Comparison of ENCODE assay signal across 8 cellular contexts in the genomic region with DNA sequence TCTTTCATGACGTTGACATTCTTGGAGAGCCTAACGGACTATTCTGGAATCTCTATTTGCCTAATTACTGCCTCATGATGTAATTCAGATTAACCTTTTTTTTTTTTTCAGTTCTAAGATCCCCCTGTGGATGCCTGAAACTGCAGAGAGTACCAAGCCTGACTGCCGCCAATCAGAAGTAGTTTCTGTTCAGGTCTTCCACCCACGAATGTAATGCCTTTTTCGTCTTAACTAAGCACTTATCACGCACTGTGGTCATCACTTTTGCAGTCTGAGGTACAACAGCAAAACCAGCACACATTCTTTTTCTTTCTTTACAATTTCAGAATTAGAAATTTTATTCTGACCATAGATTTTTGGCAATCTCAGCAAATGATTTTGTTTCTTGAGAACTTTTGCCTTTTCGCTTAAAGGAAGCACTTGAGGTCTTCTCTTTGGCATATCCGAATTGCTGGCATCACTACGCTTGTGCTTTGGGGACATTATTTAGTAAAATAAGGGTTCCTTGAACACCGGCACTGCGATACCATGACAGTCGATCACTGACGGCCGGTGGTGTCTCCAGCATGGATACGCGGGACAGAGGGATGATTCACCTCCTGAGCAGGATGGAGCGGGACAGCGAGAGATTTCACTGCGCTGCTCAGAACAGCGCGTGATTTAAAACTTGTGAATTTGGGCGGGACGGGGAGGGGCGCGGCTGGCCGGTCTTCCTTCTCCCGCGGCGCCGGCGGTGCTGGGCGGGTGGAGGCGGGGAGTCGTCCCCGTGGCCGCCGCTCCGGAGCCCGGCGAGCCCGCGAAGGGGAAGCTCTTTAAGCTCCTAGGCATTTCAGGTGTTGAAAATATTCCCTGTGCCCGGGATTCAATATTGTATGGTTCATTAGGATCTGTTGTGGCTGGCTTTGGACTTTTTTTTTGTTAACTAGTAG. TPM values are rescaled to one million over a fixed set of nuclear protein-coding genes. Genes with fewer than 3 reads are reported as not detected.
DNase-seq lines count a peak whose midpoint lies in the region; ATAC-seq, FAIRE-seq and TF ChIP-seq lines count a peak whose summit lies in the region.
"Had no signal": no experiment of that assay in that cellular context is flagged by ENCODE, and none has a peak within 500 bp of the region (broad histone marks: within the 10 kb centered on the region; RNA-seq: fewer than 3 reads in every experiment).

No MANE protein-coding gene starts in this region.

- no peak for DNase-seq in GM12892 (ENCODE audit: insufficient read length)
- DNase-seq in activated CD8-positive, alpha-beta T cell treated with anti-CD3 and anti-CD28 coated beads, Interleukin-2, amount 10 ng/mL, durations not matched to agents 7 days and 5 days: peak; percentile 72
- peak; percentile 19 for DNase-seq in fibroblast of the aortic adventitia (ENCODE audit: low read depth)
- peak; percentile 42 for DNase-seq in occipital lobe (lab: John Stamatoyannopoulos, UW)
- no peak for DNase-seq in NCI-H146 treated with DMSO at 0.1 percent for 48 hours (lab: John Stamatoyannopoulos, UW; ENCODE audit: unreplicated experiment)

- H3K4me3 Mint-ChIP-seq in activated CD8-positive, alpha-beta T cell treated with anti-CD3 and anti-CD28 coated beads, Interleukin-2, amount 10 ng/mL, durations not matched to agents 7 days and 5 days: peak overlapping the region; percentile 83

- no peaks in the 10 kb centered on the region for H3K27me3 Mint-ChIP-seq in activated CD8-positive, alpha-beta T cell treated with anti-CD3 and anti-CD28 coated beads, Interleukin-2, amount 10 ng/mL, durations not matched to agents 7 days and 5 days (ENCODE audit: low read depth)

- 9% methylated on average over 43 of the region's 43 CpGs for WGBS in HUES64

- H3K4me1 Mint-ChIP-seq in activated CD8-positive, alpha-beta T cell treated with anti-CD3 and anti-CD28 coated beads, Interleukin-2, amount 10 ng/mL, durations not matched to agents 7 days and 5 days (ENCODE audit: low read depth): peaks cover 55% of the 10 kb centered on the region

- POLR2A ChIA-PET in activated CD8-positive, alpha-beta T cell treated with anti-CD3 and anti-CD28 coated beads, Interleukin-2, amount 10 ng/mL, durations not matched to agents 7 days and 5 days (lab: Charles Lee): interaction anchor here (0.8 to 1.5 kb wide), 8 partner anchors 9 to 33 kb away, joined by 3 to 5 read pairs (median 4); no protein-coding TSS in a partner anchor

- peak overlapping the region; percentile 96 for H3K27ac Mint-ChIP-seq in activated CD8-positive, alpha-beta T cell treated with anti-CD3 and anti-CD28 coated beads, Interleukin-2, amount 10 ng/mL, durations not matched to agents 7 days and 5 days

- H3K9me3 ChIP-seq in HUES64 (ENCODE audit: insufficient read depth, low read depth, low read length): no peaks in the 10 kb centered on the region

- CTCF ChIA-PET in activated CD8-positive, alpha-beta T cell treated with anti-CD3 and anti-CD28 coated beads, Interleukin-2, amount 10 ng/mL, durations not matched to agents 7 days and 5 days (lab: Charles Lee): interaction anchor here (0.5 to 2.7 kb wide), 9 partner anchors 10 to 631 kb away, joined by 3 to 12 read pairs (median 3); no protein-coding TSS in a partner anchor

- H3K36me3 ChIP-seq in HUES64 (ENCODE audit: insufficient read depth, low read length): no peaks in the 10 kb centered on the region

- peak; percentile 99 for FAIRE-seq in GM12892 (lab: Jason Lieb, UNC)

- TF ChIP-seq CTCF in fibroblast of the aortic adventitia (IDR thresholded peaks at IDR 0.05; ENCODE audit: insufficient read depth, low read length): no peak

- peak; percentile 55 for ATAC-seq in GM21717 (IDR thresholded peaks at IDR 0.05; ENCODE audit: unreplicated experiment)
- ATAC-seq in activated CD8-positive, alpha-beta T cell treated with anti-CD3 and anti-CD28 coated beads, Interleukin-2, amount 10 ng/mL, durations not matched to agents 7 days and 5 days: peak; percentile 87

- H3K27me3 ChIP-seq in HUES64 (ENCODE audit: insufficient read depth, low read length): peaks cover 27% of the 10 kb centered on the region

- no peaks in the 10 kb centered on the region for H3K9me3 Mint-ChIP-seq in activated CD8-positive, alpha-beta T cell treated with anti-CD3 and anti-CD28 coated beads, Interleukin-2, amount 10 ng/mL, durations not matched to agents 7 days and 5 days (ENCODE audit: insufficient read depth)

- peak; percentile 92 for TF ChIP-seq POLR2A in GM12892 (IDR thresholded peaks at IDR 0.05; ENCODE audit: low read depth, low read length)

- H3K4me3 ChIP-seq in HUES64 (ENCODE audit: low read length): peak overlapping the region; percentile 63
- H3K4me3 ChIP-seq in fibroblast of the aortic adventitia (ENCODE audit: low read depth, low read length): peak overlapping the region; percentile 54

- H3K4me1 ChIP-seq in HUES64 (ENCODE audit: insufficient read depth, low read length): peaks cover 15% of the 10 kb centered on the region

- H3K36me3 Mint-ChIP-seq in activated CD8-positive, alpha-beta T cell treated with anti-CD3 and anti-CD28 coated beads, Interleukin-2, amount 10 ng/mL, durations not matched to agents 7 days and 5 days (ENCODE audit: low read depth): peaks cover 3% of the 10 kb centered on the region

- peak overlapping the region; percentile 71 for H3K9ac ChIP-seq in HUES64 (ENCODE audit: low read depth, low read length)

- H3K27ac ChIP-seq in HUES64 (ENCODE audit: low read depth, low read length): no peak overlapping the region

RNA-seq across cellular contexts. Expression of a gene that starts 32.0 kb away (rescaled TPM):
- polyA plus RNA-seq in GM12892 (2012; ENCODE audit: missing spikeins): 15.5 TPM
- polyA plus RNA-seq in HUES64 (2013, experiment 1 of 2): 0.30 TPM
- 0.44 TPM for polyA plus RNA-seq in HUES64 (2013, experiment 2 of 2)
- total RNA-seq in activated CD8-positive, alpha-beta T cell treated with anti-CD3 and anti-CD28 coated beads, Interleukin-2, amount 10 ng/mL, durations not matched to agents 7 days and 5 days: 10 to 100 TPM; 12.3 to 12.5 TPM
- total RNA-seq in fibroblast of the aortic adventitia (ENCODE audit: low replicate concordance) (under 0.01 TPM in 1 of 2 replicates, not detected in the other), occipital lobe (not detected)

RNA-seq across cellular contexts. Expression of a gene that starts 38.8 kb away (rescaled TPM):
- not detected for polyA plus RNA-seq in GM12892 (2012; ENCODE audit: missing spikeins)
- not detected for polyA plus RNA-seq in HUES64 (2013, experiment 1 of 2)
- polyA plus RNA-seq in HUES64 (2013, experiment 2 of 2): not detected
- total RNA-seq in activated CD8-positive, alpha-beta T cell treated with anti-CD3 and anti-CD28 coated beads, Interleukin-2, amount 10 ng/mL, durations not matched to agents 7 days and 5 days: under 1 TPM in 1 of 2 experiments, not detected in 1; 0.29 TPM
- not detected in 2 replicates for total RNA-seq in fibroblast of the aortic adventitia (ENCODE audit: low replicate concordance)
- not detected for total RNA-seq in occipital lobe
- total RNA-seq: liver had no signal
- polyA plus RNA-seq: liver had no signal

Comparison
In these comparisons a context has a peak if more than half of its experiments do, and no peak if none do; other contexts are left out.
1. DNase-seq: peak in activated CD8-positive, alpha-beta T cell treated with anti-CD3 and anti-CD28 coated beads, Interleukin-2, amount 10 ng/mL, durations not matched to agents 7 days and 5 days (single experiment), fibroblast of the aortic adventitia (single experiment) and occipital lobe (single experiment); none in GM12892 (single experiment) and NCI-H146 treated with DMSO at 0.1 percent for 48 hours (single experiment).
2. RNA of a gene that starts 32.0 kb away (total RNA-seq): 12.3 to 12.5 TPM in activated CD8-positive, alpha-beta T cell treated with anti-CD3 and anti-CD28 coated beads, Interleukin-2, amount 10 ng/mL, durations not matched to agents 7 days and 5 days; under 0.01 TPM in fibroblast of the aortic adventitia and not detected in occipital lobe (single experiment); every median in the first group is over 10 times any median in the second.